ENCODE assay signal across 10 cellular contexts in the genomic region with DNA sequence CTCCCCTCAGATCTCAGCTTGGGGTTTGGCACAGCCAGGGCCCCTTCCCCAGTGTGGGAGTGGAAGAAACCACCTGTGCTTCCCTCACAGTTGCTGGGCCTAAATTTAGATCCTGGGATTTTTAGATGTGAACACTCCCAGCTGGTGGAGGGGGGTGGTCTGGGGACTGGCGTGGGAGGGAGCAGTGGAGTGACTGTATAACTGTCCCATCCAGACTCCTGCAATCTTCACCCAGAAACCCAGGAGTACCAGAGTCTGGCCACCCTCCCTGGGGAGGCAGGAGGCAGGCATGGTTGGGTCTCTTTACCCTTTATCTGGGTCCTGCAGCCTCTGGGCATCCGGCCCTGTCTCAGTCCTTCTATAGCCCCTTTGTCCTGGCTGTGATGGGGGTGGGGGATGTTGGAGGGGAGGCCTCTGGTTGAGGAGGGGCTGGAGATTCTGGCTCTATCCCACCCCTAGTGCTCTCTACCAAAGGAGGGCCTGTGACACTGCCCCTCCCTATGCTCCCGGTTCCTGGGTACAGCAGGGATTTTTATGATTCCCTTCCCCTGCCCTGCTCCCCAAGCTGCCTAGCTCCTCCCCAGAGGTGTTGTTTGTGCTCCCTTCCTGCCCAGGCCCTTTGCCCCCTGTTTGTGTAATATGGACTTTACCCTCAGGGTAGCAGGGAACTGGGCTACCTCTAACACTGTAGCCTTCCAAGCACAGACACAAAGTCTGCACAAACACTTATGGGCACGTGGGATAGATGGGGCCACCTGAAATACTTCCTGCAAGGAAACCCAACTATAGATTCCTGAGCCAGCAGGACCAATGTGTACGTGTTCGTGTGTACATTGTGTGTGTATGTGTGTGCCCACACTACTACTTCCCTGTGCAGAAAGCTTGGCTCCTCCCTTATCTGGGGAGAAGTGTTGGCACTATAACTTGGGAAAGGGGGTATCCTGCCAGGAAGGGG. TPM values are rescaled to one million over a fixed set of nuclear protein-coding genes. Genes with fewer than 3 reads are reported as not detected.
DNase-seq lines count a peak whose midpoint lies in the region; ATAC-seq lines count a peak whose summit lies in the region.
"Had no signal": no experiment of that assay in that cellular context is flagged by ENCODE, and none has a peak within 500 bp of the region (broad histone marks: within the 10 kb centered on the region; RNA-seq: fewer than 3 reads in every experiment).

No MANE protein-coding gene starts in this region.

- ATAC-seq in HG03432 (IDR thresholded peaks at IDR 0.05; ENCODE audit: unreplicated experiment), result no peak
- ATAC-seq: heart right ventricle had no signal

- in situ Hi-C loops in SK-MEL-5 (cut with HindIII; ENCODE audit: low pct_unique_long_range_greater_than_20kb, low sequenced_read_pairs), result no loop called here

- DNase-seq in C1 segment of cervical spinal cord (lab: John Stamatoyannopoulos, UW) (peak in 9 of 14 donors; percentile 19 to 70 (median 49)), SK-MEL-5 (ENCODE audit: low read depth, low spot score) (peak; percentile 81), hypothalamus (lab: John Stamatoyannopoulos, UW) (peak in 44 of 51 donors; percentile 2 to 74 (median 36)), occipital lobe (lab: John Stamatoyannopoulos, UW) (peak; percentile 14), DMS153 treated with DMSO at 0.1 percent for 48 hours (lab: John Stamatoyannopoulos, UW; ENCODE audit: unreplicated experiment) (no peak)
- no peak for DNase-seq in stimulated activated CD4-positive, alpha-beta T cell treated with anti-CD3 and anti-CD28 coated beads, Interleukin-4, amount 100 ng/mL, for 4 hours
- DNase-seq in stimulated activated CD4-positive, alpha-beta T cell treated with anti-CD3 and anti-CD28 coated beads, Interleukin-1b, Interleukin-23, amount 100 ng/mL, for 48 hours, result no peak
- DNase-seq: activated naive CD8-positive, alpha-beta T cell treated with anti-CD3 and anti-CD28 coated beads, Interleukin-2, amount 10 ng/mL, durations not matched to agents 7 days and 5 days; heart right ventricle had no signal

RNA-seq across cellular contexts. Expression of gene ERBB3, which starts 1.7 kb away (rescaled TPM):
- total RNA-seq in SK-MEL-5 (2014; rRNA removed; shearing (Covaris generic)), result 114 and 125 TPM in 2 replicates
- 155 and 200 TPM in 2 replicates for polyA plus RNA-seq in SK-MEL-5 (2015; cell fraction: cytosol; rRNA removed)
- 138 and 186 TPM in 2 replicates for polyA plus RNA-seq in SK-MEL-5 (2015; cell fraction: nucleus; rRNA removed)
- 2.2 TPM for total RNA-seq in occipital lobe

RNA-seq across cellular contexts. Expression of gene PA2G4, which starts 22.7 kb away (rescaled TPM):
- 473 and 487 TPM in 2 replicates for total RNA-seq in SK-MEL-5 (2014; rRNA removed; shearing (Covaris generic))
- polyA plus RNA-seq in SK-MEL-5 (2015; cell fraction: cytosol; rRNA removed), result 387 and 430 TPM in 2 replicates
- polyA plus RNA-seq in SK-MEL-5 (2015; cell fraction: nucleus; rRNA removed), result 319 and 346 TPM in 2 replicates
- total RNA-seq in occipital lobe, result 64.9 TPM

RNA-seq across cellular contexts. Expression of gene RPL41, which starts 34.8 kb away (rescaled TPM):
- total RNA-seq in SK-MEL-5 (2014; rRNA removed; shearing (Covaris generic)), result 5,360 and 5,858 TPM in 2 replicates
- polyA plus RNA-seq in SK-MEL-5 (2015; cell fraction: cytosol; rRNA removed), result 3,392 and 3,999 TPM in 2 replicates
- 956 and 1,011 TPM in 2 replicates for polyA plus RNA-seq in SK-MEL-5 (2015; cell fraction: nucleus; rRNA removed)
- 1,070 TPM for total RNA-seq in occipital lobe

RNA-seq across cellular contexts. Expression of gene ZC3H10, which starts 36.4 kb away (rescaled TPM):
- 5.6 and 7.3 TPM in 2 replicates for total RNA-seq in SK-MEL-5 (2014; rRNA removed; shearing (Covaris generic))
- 2.2 and 3.7 TPM in 2 replicates for polyA plus RNA-seq in SK-MEL-5 (2015; cell fraction: cytosol; rRNA removed)
- polyA plus RNA-seq in SK-MEL-5 (2015; cell fraction: nucleus; rRNA removed), result 6.2 and 8.0 TPM in 2 replicates
- 10.6 TPM for total RNA-seq in occipital lobe

RNA-seq across cellular contexts. Expression of gene RPS26, which starts 40.0 kb away (rescaled TPM):
- 372 and 394 TPM in 2 replicates for total RNA-seq in SK-MEL-5 (2014; rRNA removed; shearing (Covaris generic))
- 1,162 and 2,394 TPM in 2 replicates for polyA plus RNA-seq in SK-MEL-5 (2015; cell fraction: cytosol; rRNA removed)
- 207 and 280 TPM in 2 replicates for polyA plus RNA-seq in SK-MEL-5 (2015; cell fraction: nucleus; rRNA removed)
- total RNA-seq in occipital lobe, result 61.3 TPM

Comparison
In these comparisons a context has a peak if more than half of its experiments do, and no peak if none do; other contexts are left out.
1. DNase-seq: peak in C1 segment of cervical spinal cord (9 of 14), SK-MEL-5 (single experiment), hypothalamus (44 of 51) and occipital lobe (single experiment); none in stimulated activated CD4-positive, alpha-beta T cell treated with anti-CD3 and anti-CD28 coated beads, Interleukin-4, amount 100 ng/mL, for 4 hours (0 of 2), stimulated activated CD4-positive, alpha-beta T cell treated with anti-CD3 and anti-CD28 coated beads, Interleukin-1b, Interleukin-23, amount 100 ng/mL, for 48 hours (single experiment) and DMS153 treated with DMSO at 0.1 percent for 48 hours (single experiment).
2. RNA of gene ERBB3, which starts 1.7 kb away (total RNA-seq): 114 to 125 TPM in SK-MEL-5; 2.2 TPM in occipital lobe (single experiment); every median in the first group is over 10 times any median in the second.